Comparison of ENCODE assay signal across 8 cellular contexts in genomic region chr17:46373418-46373817, GRCh38. TPM values are rescaled to one million over a fixed set of nuclear protein-coding genes. Genes with fewer than 3 reads are reported as not detected.
DNase-seq lines count a peak whose midpoint lies in the region; ATAC-seq, FAIRE-seq and TF ChIP-seq lines count a peak whose summit lies in the region.
"Not testable (repeated sequence)": the region's sequence is repeated elsewhere in the genome, so short reads cannot be mapped to it uniquely, and the experiment has no call there.

No MANE protein-coding gene starts in this region.

- TF ChIP-seq CTCF in CD4-positive, alpha-beta T cell (IDR thresholded peaks at IDR 0.05): not testable (repeated sequence)

- H3K9me3 Mint-ChIP-seq in CD4-positive, alpha-beta T cell; activated CD8-positive, alpha-beta T cell treated with anti-CD3 and anti-CD28 coated beads, Interleukin-2, amount 10 ng/mL, durations not matched to agents 7 days and 5 days (ENCODE audit: insufficient read depth); central memory CD8-positive, alpha-beta T cell: not testable (repeated sequence)

- ATAC-seq in CD4-positive, alpha-beta T cell (ENCODE audit: poor library complexity): peak; percentile 66
- ATAC-seq in GM19351 (IDR thresholded peaks at IDR 0.05; ENCODE audit: unreplicated experiment): peak; percentile 60
- ATAC-seq in HG02610 (IDR thresholded peaks at IDR 0.05; ENCODE audit: unreplicated experiment): peak; percentile 36
- ATAC-seq in activated CD8-positive, alpha-beta T cell treated with anti-CD3 and anti-CD28 coated beads, Interleukin-2, amount 10 ng/mL, durations not matched to agents 7 days and 5 days: peak; percentile 44
- ATAC-seq in central memory CD8-positive, alpha-beta T cell (replicated peaks; ENCODE audit: extremely low read depth, poor library complexity, severe bottlenecking): peak; percentile 58
- ATAC-seq in left lobe of liver: peak; percentile 51
- ATAC-seq in sciatic nerve: peak; percentile 79

- H3K9me3 ChIP-seq in CD4-positive, alpha-beta T cell (ENCODE audit: control insufficient read depth, low read length): not testable (repeated sequence)

- not testable (repeated sequence) for H3K27ac Mint-ChIP-seq in CD4-positive, alpha-beta T cell; activated CD8-positive, alpha-beta T cell treated with anti-CD3 and anti-CD28 coated beads, Interleukin-2, amount 10 ng/mL, durations not matched to agents 7 days and 5 days; central memory CD8-positive, alpha-beta T cell (ENCODE audit: low read depth)

- H3K27me3 ChIP-seq in CD4-positive, alpha-beta T cell (ENCODE audit: control insufficient read depth, insufficient read depth, low read length): not testable (repeated sequence)

- CTCF ChIA-PET in CD4-positive, alpha-beta T cell (lab: Charles Lee); activated CD8-positive, alpha-beta T cell treated with anti-CD3 and anti-CD28 coated beads, Interleukin-2, amount 10 ng/mL, durations not matched to agents 7 days and 5 days (lab: Charles Lee): not testable (repeated sequence)

- not testable (repeated sequence) for H3K27ac ChIP-seq in CD4-positive, alpha-beta T cell (ENCODE audit: low read depth, low read length)

- POLR2A ChIA-PET in CD4-positive, alpha-beta T cell (lab: Charles Lee); activated CD8-positive, alpha-beta T cell treated with anti-CD3 and anti-CD28 coated beads, Interleukin-2, amount 10 ng/mL, durations not matched to agents 7 days and 5 days (lab: Charles Lee): not testable (repeated sequence)

- not testable (repeated sequence) for H3K4me1 Mint-ChIP-seq in CD4-positive, alpha-beta T cell (ENCODE audit: low read depth); activated CD8-positive, alpha-beta T cell treated with anti-CD3 and anti-CD28 coated beads, Interleukin-2, amount 10 ng/mL, durations not matched to agents 7 days and 5 days (ENCODE audit: low read depth); central memory CD8-positive, alpha-beta T cell

- H3K27me3 Mint-ChIP-seq in CD4-positive, alpha-beta T cell; activated CD8-positive, alpha-beta T cell treated with anti-CD3 and anti-CD28 coated beads, Interleukin-2, amount 10 ng/mL, durations not matched to agents 7 days and 5 days (ENCODE audit: low read depth); central memory CD8-positive, alpha-beta T cell: not testable (repeated sequence)

- not testable (repeated sequence) for H3K4me3 Mint-ChIP-seq in CD4-positive, alpha-beta T cell; activated CD8-positive, alpha-beta T cell treated with anti-CD3 and anti-CD28 coated beads, Interleukin-2, amount 10 ng/mL, durations not matched to agents 7 days and 5 days; central memory CD8-positive, alpha-beta T cell

- intact Hi-C loops in CD4-positive, alpha-beta T cell (cut with DNase I, micrococcal nuclease); sciatic nerve (cut with DNase I): not testable (repeated sequence)

- DNase-seq in CD4-positive, alpha-beta T cell; HTR-8/SVneo (ENCODE audit: insufficient read length, low spot score); activated CD8-positive, alpha-beta T cell treated with anti-CD3 and anti-CD28 coated beads, Interleukin-2, amount 10 ng/mL, durations not matched to agents 7 days and 5 days; central memory CD8-positive, alpha-beta T cell (ENCODE audit: low spot score in 2 of 2); left lobe of liver (ENCODE audit: low spot score); sciatic nerve (ENCODE audit: low spot score): not testable (repeated sequence)

- peak; percentile 40 for FAIRE-seq in HTR-8/SVneo (lab: Jason Lieb, UNC)

- not testable (repeated sequence) for H3K36me3 Mint-ChIP-seq in CD4-positive, alpha-beta T cell (ENCODE audit: low read depth); activated CD8-positive, alpha-beta T cell treated with anti-CD3 and anti-CD28 coated beads, Interleukin-2, amount 10 ng/mL, durations not matched to agents 7 days and 5 days (ENCODE audit: low read depth); central memory CD8-positive, alpha-beta T cell (ENCODE audit: insufficient read depth)

RNA-seq across cellular contexts. Expression of gene ARL17B, which starts 11.9 kb away (rescaled TPM):
- 10 to 100 TPM; 22.0 to 23.9 TPM for total RNA-seq in CD4-positive, alpha-beta T cell
- total RNA-seq in activated CD8-positive, alpha-beta T cell treated with anti-CD3 and anti-CD28 coated beads, Interleukin-2, amount 10 ng/mL, durations not matched to agents 7 days and 5 days: 10 to 100 TPM; 39.5 to 46.8 TPM
- total RNA-seq in left lobe of liver (15.5 TPM), sciatic nerve (16.6 TPM)
